ENCODE assay signal across 15 cellular contexts in the genomic region with DNA sequence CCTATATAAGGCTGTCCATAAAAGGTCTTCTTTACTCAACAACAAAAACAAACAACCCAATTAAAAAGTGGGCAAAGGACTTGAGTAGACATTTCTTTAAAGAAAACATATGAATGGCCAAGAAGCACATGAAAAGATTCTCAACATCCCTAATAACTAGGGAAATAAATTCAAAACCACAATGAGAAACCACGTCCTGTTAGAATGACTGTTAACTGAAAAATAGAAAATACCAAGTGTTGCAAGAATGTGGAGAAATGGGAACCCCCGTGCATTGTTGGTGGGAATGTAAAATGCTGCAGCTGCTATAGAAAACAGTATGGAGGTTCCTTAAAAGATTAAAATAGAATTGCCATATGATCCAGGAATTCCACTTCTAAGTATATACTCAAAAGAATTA.
"Had no signal": no experiment of that assay in that cellular context is flagged by ENCODE, and none has a peak within 500 bp of the region (broad histone marks: within the 10 kb centered on the region; RNA-seq: fewer than 3 reads in every experiment).

No MANE protein-coding gene starts in this region.

- H3K27me3 ChIP-seq: breast epithelium, dorsolateral prefrontal cortex, neutrophil, tibial nerve, uterus had no signal

- H3K27ac ChIP-seq: breast epithelium, dorsolateral prefrontal cortex, left ventricle myocardium inferior, neutrophil, skin epidermis, tibial nerve, uterus had no signal

- DNase-seq: activated CD4-positive, alpha-beta T cell treated with anti-CD3 and anti-CD28 coated beads, Interleukin-2, amount 50 U/mL, for 1 hour; activated CD8-positive, alpha-beta memory T cell treated with anti-CD3 and anti-CD28 coated beads for 24 hours; activated naive CD8-positive, alpha-beta T cell treated with anti-CD3 and anti-CD28 coated beads for 36 hours; amygdala; dorsolateral prefrontal cortex; left ventricle myocardium inferior; natural killer cell; stimulated activated CD4-positive, alpha-beta T cell treated with anti-CD3 and anti-CD28 coated beads, Interleukin-4, amount 100 ng/mL, for 24 hours; stimulated activated naive CD4-positive, alpha-beta T cell treated with Interleukin-2 at 50 U/mL for 16 hours; substantia nigra; uterus had no signal

- H3K4me3 ChIP-seq: breast epithelium, dorsolateral prefrontal cortex, left ventricle myocardium inferior, skin epidermis, tibial nerve, uterus had no signal
